1 cellular context compared by ENCODE assay signal in the genomic region with DNA sequence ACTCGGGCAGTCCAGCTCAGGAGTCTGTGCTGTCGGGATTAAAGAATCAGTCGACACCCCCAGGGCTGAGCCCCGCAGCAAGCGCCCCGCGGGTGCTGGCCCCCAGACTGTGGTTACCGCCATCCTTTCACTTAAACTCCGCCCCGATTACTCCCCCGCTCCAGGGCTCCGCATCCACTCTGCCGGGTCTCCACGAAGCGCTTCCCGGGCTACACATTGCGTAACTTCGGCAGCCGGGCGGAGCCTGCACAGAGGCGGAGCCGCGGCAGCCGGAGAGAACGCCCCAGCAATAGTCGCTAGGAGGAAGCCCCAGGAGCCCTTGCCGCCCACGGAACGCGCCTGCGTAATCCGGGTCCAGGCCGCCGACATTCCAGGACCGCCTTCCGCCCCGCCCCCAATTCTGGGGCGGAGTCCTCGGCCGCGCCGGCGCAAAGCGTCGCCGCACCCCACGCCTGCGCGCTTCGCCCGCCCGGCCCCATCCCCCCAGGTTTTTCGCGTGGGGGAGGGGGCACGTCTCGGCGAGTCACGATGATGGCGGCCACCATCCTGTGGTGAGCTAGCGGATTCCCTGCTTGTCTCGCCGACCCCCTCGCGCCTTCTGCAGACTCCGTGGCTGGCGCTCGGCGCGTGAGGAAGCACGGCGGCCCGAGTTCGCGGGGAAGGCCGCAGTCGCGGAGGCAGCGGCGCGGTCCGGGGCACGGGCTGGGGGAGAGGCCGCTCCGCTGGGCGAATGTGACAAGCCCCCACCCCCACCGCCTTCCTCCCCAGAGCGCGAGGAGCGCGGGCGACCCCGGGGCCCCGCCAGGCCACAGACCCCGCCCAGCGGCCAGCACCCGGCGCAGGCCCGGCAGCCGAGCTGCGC.
TF ChIP-seq lines count a peak whose summit lies in the region.

TSS of gene RAD23B (plus strand) at position 521 of the 862 bp plus-strand sequence. CDS start 351 bp downstream, outside the sequence.

TF ChIP-seq in HEK293, 187 proteins besides CTCF, POLR2A, EP300 and RAD21 (continued from another document and continues in another):
- TF ChIP-seq ZNF148 (tag by site-specific recombination; IDR thresholded peaks at IDR 0.05; ENCODE audit: borderline replicate concordance) (no peak), KLF1 (tag by site-specific recombination; IDR thresholded peaks at IDR 0.05) (peak; percentile 67; the same call in 1 of the 2 replicates), PRDM10 (tag by site-specific recombination; IDR thresholded peaks at IDR 0.05) (peak; percentile 86), ZNF223 (tag by site-specific recombination; IDR thresholded peaks at IDR 0.05) (no peak), ZNF830 (tag by site-specific recombination; IDR thresholded peaks at IDR 0.05; ENCODE audit: low read depth) (no peak), ZNF660 (tag by site-specific recombination; IDR thresholded peaks at IDR 0.05) (0 out of 2 replicates have a peak, but pooled peaks have one; percentile 21), INSM2 (tag by site-specific recombination; IDR thresholded peaks at IDR 0.05) (0 out of 2 replicates have a peak, but pooled peaks have one; percentile 33), ZNF777 (tag by site-specific recombination; IDR thresholded peaks at IDR 0.05; ENCODE audit: borderline replicate concordance) (no peak), ZSCAN16 (tag by site-specific recombination; IDR thresholded peaks at IDR 0.05) (no peak), ZBTB8A (tag by site-specific recombination; IDR thresholded peaks at IDR 0.05) (peak; percentile 94), ZNF792 (tag by site-specific recombination; IDR thresholded peaks at IDR 0.05) (no peak), ZNF140 (tag by site-specific recombination; IDR thresholded peaks at IDR 0.05) (no peak), HOXA7 (CRISPR knock-in tag; IDR thresholded peaks at IDR 0.05; ENCODE audit: borderline replicate concordance) (no peak), ZSCAN23 (tag by site-specific recombination; IDR thresholded peaks at IDR 0.05) (no peak), MEIS1 (CRISPR knock-in tag; IDR thresholded peaks at IDR 0.05; ENCODE audit: borderline replicate concordance) (no peak), SP2 (tag by site-specific recombination; IDR thresholded peaks at IDR 0.05) (peak; percentile 86), ZBTB6 (tag by site-specific recombination; IDR thresholded peaks at IDR 0.05) (no peak), KLF7 (tag by site-specific recombination; IDR thresholded peaks at IDR 0.05; ENCODE audit: borderline replicate concordance) (no peak), ZBTB49 (tag by site-specific recombination; IDR thresholded peaks at IDR 0.05; ENCODE audit: low read depth) (no peak), SCRT1 (tag by site-specific recombination; IDR thresholded peaks at IDR 0.05; ENCODE audit: borderline replicate concordance) (no peak), ZNF626 (tag by site-specific recombination; IDR thresholded peaks at IDR 0.05) (no peak), ZNF112 (tag by site-specific recombination; IDR thresholded peaks at IDR 0.05) (no peak), ZNF341 (tag by site-specific recombination; IDR thresholded peaks at IDR 0.05; ENCODE audit: low read depth) (no peak), ZNF610 (tag by site-specific recombination; IDR thresholded peaks at IDR 0.05; ENCODE audit: borderline replicate concordance) (no peak; the same call in 1 of the 2 replicates), ZNF23 (tag by site-specific recombination; IDR thresholded peaks at IDR 0.05; ENCODE audit: borderline replicate concordance) (no peak), ZNF24 (tag by site-specific recombination; IDR thresholded peaks at IDR 0.05) (no peak)
- TF ChIP-seq, protein P1, sequence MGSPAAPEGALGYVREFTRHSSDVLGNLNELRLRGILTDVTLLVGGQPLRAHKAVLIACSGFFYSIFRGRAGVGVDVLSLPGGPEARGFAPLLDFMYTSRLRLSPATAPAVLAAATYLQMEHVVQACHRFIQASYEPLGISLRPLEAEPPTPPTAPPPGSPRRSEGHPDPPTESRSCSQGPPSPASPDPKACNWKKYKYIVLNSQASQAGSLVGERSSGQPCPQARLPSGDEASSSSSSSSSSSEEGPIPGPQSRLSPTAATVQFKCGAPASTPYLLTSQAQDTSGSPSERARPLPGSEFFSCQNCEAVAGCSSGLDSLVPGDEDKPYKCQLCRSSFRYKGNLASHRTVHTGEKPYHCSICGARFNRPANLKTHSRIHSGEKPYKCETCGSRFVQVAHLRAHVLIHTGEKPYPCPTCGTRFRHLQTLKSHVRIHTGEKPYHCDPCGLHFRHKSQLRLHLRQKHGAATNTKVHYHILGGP (tag by site-specific recombination; IDR thresholded peaks at IDR 0.05), result no peak
- TF ChIP-seq, protein P2, sequence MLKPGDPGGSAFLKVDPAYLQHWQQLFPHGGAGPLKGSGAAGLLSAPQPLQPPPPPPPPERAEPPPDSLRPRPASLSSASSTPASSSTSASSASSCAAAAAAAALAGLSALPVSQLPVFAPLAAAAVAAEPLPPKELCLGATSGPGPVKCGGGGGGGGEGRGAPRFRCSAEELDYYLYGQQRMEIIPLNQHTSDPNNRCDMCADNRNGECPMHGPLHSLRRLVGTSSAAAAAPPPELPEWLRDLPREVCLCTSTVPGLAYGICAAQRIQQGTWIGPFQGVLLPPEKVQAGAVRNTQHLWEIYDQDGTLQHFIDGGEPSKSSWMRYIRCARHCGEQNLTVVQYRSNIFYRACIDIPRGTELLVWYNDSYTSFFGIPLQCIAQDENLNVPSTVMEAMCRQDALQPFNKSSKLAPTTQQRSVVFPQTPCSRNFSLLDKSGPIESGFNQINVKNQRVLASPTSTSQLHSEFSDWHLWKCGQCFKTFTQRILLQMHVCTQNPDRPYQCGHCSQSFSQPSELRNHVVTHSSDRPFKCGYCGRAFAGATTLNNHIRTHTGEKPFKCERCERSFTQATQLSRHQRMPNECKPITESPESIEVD (tag by site-specific recombination; IDR thresholded peaks at IDR 0.05), result no peak
- TF ChIP-seq, protein P3, sequence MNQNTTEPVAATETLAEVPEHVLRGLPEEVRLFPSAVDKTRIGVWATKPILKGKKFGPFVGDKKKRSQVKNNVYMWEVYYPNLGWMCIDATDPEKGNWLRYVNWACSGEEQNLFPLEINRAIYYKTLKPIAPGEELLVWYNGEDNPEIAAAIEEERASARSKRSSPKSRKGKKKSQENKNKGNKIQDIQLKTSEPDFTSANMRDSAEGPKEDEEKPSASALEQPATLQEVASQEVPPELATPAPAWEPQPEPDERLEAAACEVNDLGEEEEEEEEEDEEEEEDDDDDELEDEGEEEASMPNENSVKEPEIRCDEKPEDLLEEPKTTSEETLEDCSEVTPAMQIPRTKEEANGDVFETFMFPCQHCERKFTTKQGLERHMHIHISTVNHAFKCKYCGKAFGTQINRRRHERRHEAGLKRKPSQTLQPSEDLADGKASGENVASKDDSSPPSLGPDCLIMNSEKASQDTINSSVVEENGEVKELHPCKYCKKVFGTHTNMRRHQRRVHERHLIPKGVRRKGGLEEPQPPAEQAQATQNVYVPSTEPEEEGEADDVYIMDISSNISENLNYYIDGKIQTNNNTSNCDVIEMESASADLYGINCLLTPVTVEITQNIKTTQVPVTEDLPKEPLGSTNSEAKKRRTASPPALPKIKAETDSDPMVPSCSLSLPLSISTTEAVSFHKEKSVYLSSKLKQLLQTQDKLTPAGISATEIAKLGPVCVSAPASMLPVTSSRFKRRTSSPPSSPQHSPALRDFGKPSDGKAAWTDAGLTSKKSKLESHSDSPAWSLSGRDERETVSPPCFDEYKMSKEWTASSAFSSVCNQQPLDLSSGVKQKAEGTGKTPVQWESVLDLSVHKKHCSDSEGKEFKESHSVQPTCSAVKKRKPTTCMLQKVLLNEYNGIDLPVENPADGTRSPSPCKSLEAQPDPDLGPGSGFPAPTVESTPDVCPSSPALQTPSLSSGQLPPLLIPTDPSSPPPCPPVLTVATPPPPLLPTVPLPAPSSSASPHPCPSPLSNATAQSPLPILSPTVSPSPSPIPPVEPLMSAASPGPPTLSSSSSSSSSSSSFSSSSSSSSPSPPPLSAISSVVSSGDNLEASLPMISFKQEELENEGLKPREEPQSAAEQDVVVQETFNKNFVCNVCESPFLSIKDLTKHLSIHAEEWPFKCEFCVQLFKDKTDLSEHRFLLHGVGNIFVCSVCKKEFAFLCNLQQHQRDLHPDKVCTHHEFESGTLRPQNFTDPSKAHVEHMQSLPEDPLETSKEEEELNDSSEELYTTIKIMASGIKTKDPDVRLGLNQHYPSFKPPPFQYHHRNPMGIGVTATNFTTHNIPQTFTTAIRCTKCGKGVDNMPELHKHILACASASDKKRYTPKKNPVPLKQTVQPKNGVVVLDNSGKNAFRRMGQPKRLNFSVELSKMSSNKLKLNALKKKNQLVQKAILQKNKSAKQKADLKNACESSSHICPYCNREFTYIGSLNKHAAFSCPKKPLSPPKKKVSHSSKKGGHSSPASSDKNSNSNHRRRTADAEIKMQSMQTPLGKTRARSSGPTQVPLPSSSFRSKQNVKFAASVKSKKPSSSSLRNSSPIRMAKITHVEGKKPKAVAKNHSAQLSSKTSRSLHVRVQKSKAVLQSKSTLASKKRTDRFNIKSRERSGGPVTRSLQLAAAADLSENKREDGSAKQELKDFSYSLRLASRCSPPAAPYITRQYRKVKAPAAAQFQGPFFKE (tag by site-specific recombination; IDR thresholded peaks at IDR 0.05; ENCODE audit: borderline replicate concordance), result no peak
